Comparison of ENCODE assay signal across 1 cellular context in genomic region chr14:94451091-94451751, GRCh38.
TF ChIP-seq lines count a peak whose summit lies in the region.

No MANE protein-coding gene starts in this region.

TF ChIP-seq in HepG2, 621 proteins besides CTCF, POLR2A, EP300 and RAD21 (continued from another document):
- TF ChIP-seq ZBTB33 (CRISPR knock-in tag; IDR thresholded peaks at IDR 0.05) = no peak
- TF ChIP-seq FOSL2 (CRISPR knock-in tag; IDR thresholded peaks at IDR 0.05) = peak; percentile 61
- peak; percentile 65; the same call in 1 of the 2 replicates for TF ChIP-seq HOXD1 (CRISPR knock-in tag; IDR thresholded peaks at IDR 0.05)
- TF ChIP-seq NCOR1 (IDR thresholded peaks at IDR 0.05; ENCODE audit: borderline replicate concordance, low read length) = peak; percentile 64; the same call in 1 of the 2 replicates
- no peak for TF ChIP-seq HNRNPLL (IDR thresholded peaks at IDR 0.05; ENCODE audit: low read depth, low read length, poor library complexity, severe bottlenecking)
- no peak for TF ChIP-seq ZNF362 (CRISPR knock-in tag; IDR thresholded peaks at IDR 0.05; ENCODE audit: borderline replicate concordance)
- no peak for TF ChIP-seq U2AF1 (optimal IDR thresholded peaks at IDR 0.05; ENCODE audit: low read depth, low read length)
- TF ChIP-seq ZNF883 (CRISPR knock-in tag; IDR thresholded peaks at IDR 0.05; ENCODE audit: not compliant biosample characterization) = no peak
- TF ChIP-seq ATM (IDR thresholded peaks at IDR 0.05; ENCODE audit: borderline replicate concordance) = no peak
- TF ChIP-seq HOXA3 (CRISPR knock-in tag; IDR thresholded peaks at IDR 0.05) = peak; percentile 80
- peak; percentile 61; the same call in 1 of the 2 replicates for TF ChIP-seq ZMYM4 (CRISPR knock-in tag; IDR thresholded peaks at IDR 0.05)
